Comparison of ENCODE assay signal across 11 cellular contexts in genomic region chr1:211876849-211877248, GRCh38.
"Had no signal": no experiment of that assay in that cellular context is flagged by ENCODE, and none has a peak within 500 bp of the region (broad histone marks: within the 10 kb centered on the region; RNA-seq: fewer than 3 reads in every experiment).

No MANE protein-coding gene starts in this region.

- DNase-seq: activated B cell treated with CpG ODN at 0.5 μM for 24 hours; activated CD4-positive, alpha-beta T cell treated with anti-CD3 and anti-CD28 coated beads, Interleukin-2, amount 10 ng/mL, durations not matched to agents 7 days and 5 days; activated naive CD4-positive, alpha-beta T cell treated with anti-CD3 and anti-CD28 coated beads, Interleukin-2, amount 50 U/mL, for 16 hours; activated T-cell treated with anti-CD3 and anti-CD28 coated beads for 4 hours; central memory CD4-positive, alpha-beta T cell; cortex of kidney; effector memory CD4-positive, alpha-beta T cell; left ventricle myocardium superior; stimulated activated CD4-positive, alpha-beta T cell treated with anti-CD3 and anti-CD28 coated beads, Interleukin-4, amount 100 ng/mL, for 1 hour; upper lobe of right lung had no signal

- H3K4me1 ChIP-seq: upper lobe of right lung had no signal

- H3K4me3 ChIP-seq: upper lobe of right lung had no signal

- H3K9me3 ChIP-seq: upper lobe of right lung had no signal

- H3K27me3 ChIP-seq: upper lobe of right lung had no signal

- H3K27ac ChIP-seq: epithelial cell of prostate, upper lobe of right lung had no signal

- H3K36me3 ChIP-seq: upper lobe of right lung had no signal
